In the genomic region with DNA sequence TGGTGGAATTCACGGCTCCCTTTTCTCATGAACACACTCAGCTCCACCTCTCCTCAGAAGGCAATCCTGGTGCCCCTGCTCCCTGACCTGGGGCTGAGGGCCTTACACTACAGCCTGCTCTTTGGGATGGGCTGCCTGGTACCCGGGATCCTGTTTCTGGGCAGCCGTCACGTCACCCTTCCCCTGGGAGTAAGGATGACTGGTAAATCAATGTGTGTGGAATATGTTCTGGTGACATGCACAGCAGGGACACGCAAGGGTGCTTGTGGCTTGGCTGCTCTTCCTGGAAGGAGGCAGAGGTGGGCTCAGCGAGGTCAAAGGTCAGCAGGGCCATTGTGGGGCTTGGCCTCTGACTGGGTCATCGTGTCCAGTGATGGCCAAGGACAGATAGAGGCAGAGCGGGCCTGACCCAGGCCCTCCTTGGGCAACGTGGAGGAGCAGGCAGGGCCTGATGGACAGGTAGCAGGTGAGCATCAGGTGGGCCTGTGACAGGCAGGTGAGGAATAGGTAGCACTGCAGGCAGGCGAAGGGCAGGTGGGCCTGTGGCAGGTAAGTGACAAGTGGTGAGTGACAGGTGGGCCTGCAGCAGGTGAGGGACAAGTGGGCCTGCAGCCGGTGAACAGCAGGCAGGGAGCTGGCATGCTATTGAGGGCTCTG, we compare ENCODE assay signal across 22 cellular contexts.
"Had no signal": no experiment of that assay in that cellular context is flagged by ENCODE, and none has a peak within 500 bp of the region (broad histone marks: within the 10 kb centered on the region; RNA-seq: fewer than 3 reads in every experiment).

No MANE protein-coding gene starts in this region.

- H3K27ac ChIP-seq: body of pancreas, cardiac muscle cell, lower lobe of right lung, prostate gland, spleen, tibial artery, WERI-Rb-1 had no signal

- H3K9me3 Mint-ChIP-seq: activated CD4-positive, alpha-beta T cell treated with anti-CD3 and anti-CD28 coated beads, Interleukin-2, amount 10 ng/mL, durations not matched to agents 7 days and 5 days; activated CD8-positive, alpha-beta T cell treated with anti-CD3 and anti-CD28 coated beads for 36 hours; activated naive CD4-positive, alpha-beta T cell treated with anti-CD3 and anti-CD28 coated beads, Interleukin-2, amount 50 U/mL, for 24 hours had no signal

- H3K27ac Mint-ChIP-seq: activated CD4-positive, alpha-beta T cell treated with anti-CD3 and anti-CD28 coated beads, Interleukin-2, amount 10 ng/mL, durations not matched to agents 7 days and 5 days; activated CD8-positive, alpha-beta memory T cell treated with anti-CD3 and anti-CD28 coated beads, Interleukin-2, amount 10 ng/mL, durations not matched to agents 7 days and 5 days; activated CD8-positive, alpha-beta T cell treated with anti-CD3 and anti-CD28 coated beads for 36 hours; activated naive CD4-positive, alpha-beta T cell treated with anti-CD3 and anti-CD28 coated beads, Interleukin-2, amount 50 U/mL, for 24 hours; dendritic cell treated with granulocyte-macrophage colony-stimulating factor and Interleukin-4, amounts not matched to agents 40 ng/mL and 50 ng/mL, for 4 days; naive B cell; stimulated activated naive CD8-positive, alpha-beta T cell treated with anti-CD3 and anti-CD28 coated beads, Interleukin-15, Interleukin-2, amounts not matched to agents 100 ng/mL and 50 ng/mL, for 24 hours had no signal

- DNase-seq: activated CD4-positive, alpha-beta T cell treated with anti-CD3 and anti-CD28 coated beads, Interleukin-2, amount 10 ng/mL, durations not matched to agents 7 days and 5 days; activated CD4-positive, CD25-positive, alpha-beta regulatory T cell treated with anti-CD3 and anti-CD28 coated beads, Interleukin-2, amount 50 U/mL, for 72 hours; activated CD8-positive, alpha-beta memory T cell treated with anti-CD3 and anti-CD28 coated beads, Interleukin-2, amount 10 ng/mL, durations not matched to agents 7 days and 5 days; activated CD8-positive, alpha-beta T cell treated with anti-CD3 and anti-CD28 coated beads for 36 hours; activated gamma-delta T cell; activated T-cell treated with anti-CD3 and anti-CD28 coated beads for 4 hours; anterior cingulate cortex; body of pancreas; effector CD4-positive, alpha-beta T cell; foreskin melanocyte; kidney; lower lobe of right lung; naive B cell; spleen; stimulated activated CD4-positive, alpha-beta T cell treated with anti-CD3 and anti-CD28 coated beads, Interleukin-4, amount 100 ng/mL, for 24 hours; WERI-Rb-1 had no signal

- H3K4me1 Mint-ChIP-seq: activated CD4-positive, alpha-beta T cell treated with anti-CD3 and anti-CD28 coated beads, Interleukin-2, amount 10 ng/mL, durations not matched to agents 7 days and 5 days; activated CD8-positive, alpha-beta memory T cell treated with anti-CD3 and anti-CD28 coated beads, Interleukin-2, amount 10 ng/mL, durations not matched to agents 7 days and 5 days; activated naive CD4-positive, alpha-beta T cell treated with anti-CD3 and anti-CD28 coated beads, Interleukin-2, amount 50 U/mL, for 24 hours had no signal

- H3K36me3 Mint-ChIP-seq: activated CD8-positive, alpha-beta memory T cell treated with anti-CD3 and anti-CD28 coated beads, Interleukin-2, amount 10 ng/mL, durations not matched to agents 7 days and 5 days; activated naive CD4-positive, alpha-beta T cell treated with anti-CD3 and anti-CD28 coated beads, Interleukin-2, amount 50 U/mL, for 24 hours; naive B cell had no signal

- ATAC-seq: activated CD8-positive, alpha-beta memory T cell treated with anti-CD3 and anti-CD28 coated beads, Interleukin-2, amount 10 ng/mL, durations not matched to agents 7 days and 5 days; activated CD8-positive, alpha-beta T cell treated with anti-CD3 and anti-CD28 coated beads for 36 hours; body of pancreas; lower lobe of right lung had no signal

- H3K4me3 Mint-ChIP-seq: activated CD4-positive, alpha-beta T cell treated with anti-CD3 and anti-CD28 coated beads, Interleukin-2, amount 10 ng/mL, durations not matched to agents 7 days and 5 days; activated CD8-positive, alpha-beta memory T cell treated with anti-CD3 and anti-CD28 coated beads, Interleukin-2, amount 10 ng/mL, durations not matched to agents 7 days and 5 days; activated CD8-positive, alpha-beta T cell treated with anti-CD3 and anti-CD28 coated beads for 36 hours; activated naive CD4-positive, alpha-beta T cell treated with anti-CD3 and anti-CD28 coated beads, Interleukin-2, amount 50 U/mL, for 24 hours; dendritic cell treated with granulocyte-macrophage colony-stimulating factor and Interleukin-4, amounts not matched to agents 40 ng/mL and 50 ng/mL, for 4 days; stimulated activated naive CD8-positive, alpha-beta T cell treated with anti-CD3 and anti-CD28 coated beads, Interleukin-15, Interleukin-2, amounts not matched to agents 100 ng/mL and 50 ng/mL, for 24 hours had no signal

- H3K27me3 Mint-ChIP-seq: activated CD4-positive, alpha-beta T cell treated with anti-CD3 and anti-CD28 coated beads, Interleukin-2, amount 10 ng/mL, durations not matched to agents 7 days and 5 days; activated CD8-positive, alpha-beta memory T cell treated with anti-CD3 and anti-CD28 coated beads, Interleukin-2, amount 10 ng/mL, durations not matched to agents 7 days and 5 days; activated CD8-positive, alpha-beta T cell treated with anti-CD3 and anti-CD28 coated beads for 36 hours; activated naive CD4-positive, alpha-beta T cell treated with anti-CD3 and anti-CD28 coated beads, Interleukin-2, amount 50 U/mL, for 24 hours; dendritic cell treated with granulocyte-macrophage colony-stimulating factor and Interleukin-4, amounts not matched to agents 40 ng/mL and 50 ng/mL, for 4 days; naive B cell; stimulated activated naive CD8-positive, alpha-beta T cell treated with anti-CD3 and anti-CD28 coated beads, Interleukin-15, Interleukin-2, amounts not matched to agents 100 ng/mL and 50 ng/mL, for 24 hours had no signal

- H3K9me3 ChIP-seq: body of pancreas, lower lobe of right lung, prostate gland, spleen, tibial artery had no signal

- H3K36me3 ChIP-seq: cardiac muscle cell, lower lobe of right lung, prostate gland, spleen, tibial artery, WERI-Rb-1 had no signal

- H3K4me1 ChIP-seq: body of pancreas, lower lobe of right lung, prostate gland, spleen, tibial artery had no signal

- H3K27me3 ChIP-seq: body of pancreas, cardiac muscle cell, spleen had no signal

- H3K4me3 ChIP-seq: body of pancreas, cardiac muscle cell, lower lobe of right lung, prostate gland, spleen, tibial artery had no signal
